Comparison of ENCODE assay signal across 24 cellular contexts in genomic region chr17:51710289-51710979, GRCh38.
"Had no signal": no experiment of that assay in that cellular context is flagged by ENCODE, and none has a peak within 500 bp of the region (broad histone marks: within the 10 kb centered on the region; RNA-seq: fewer than 3 reads in every experiment).

No MANE protein-coding gene starts in this region.

- H3K9me3 ChIP-seq: lower lobe of right lung, ovary, prostate gland, transverse colon had no signal

- H3K27ac ChIP-seq: lower lobe of right lung, ovary, skin epidermis, transverse colon had no signal

- H3K4me3 ChIP-seq: lower lobe of right lung, ovary, prostate gland, skin epidermis, transverse colon had no signal

- H3K36me3 Mint-ChIP-seq: brain; naive thymus-derived CD4-positive, alpha-beta T cell had no signal

- H3K4me3 Mint-ChIP-seq: activated B cell treated with CpG ODN at 0.5 μM for 24 hours; activated CD4-positive, alpha-beta T cell treated with anti-CD3 and anti-CD28 coated beads for 36 hours; activated naive CD4-positive, alpha-beta T cell treated with anti-CD3 and anti-CD28 coated beads for 36 hours; brain; central memory CD8-positive, alpha-beta T cell; naive thymus-derived CD4-positive, alpha-beta T cell; stimulated activated naive CD8-positive, alpha-beta T cell treated with anti-CD3 and anti-CD28 coated beads, Interleukin-15, Interleukin-2, amounts not matched to agents 100 ng/mL and 50 ng/mL, for 24 hours; T-helper 17 cell had no signal

- H3K4me1 Mint-ChIP-seq: activated B cell treated with CpG ODN at 0.5 μM for 24 hours; activated CD4-positive, alpha-beta T cell treated with anti-CD3 and anti-CD28 coated beads for 36 hours; central memory CD8-positive, alpha-beta T cell; naive thymus-derived CD4-positive, alpha-beta T cell; T-helper 17 cell had no signal

- ATAC-seq: activated CD4-positive, alpha-beta T cell treated with anti-CD3 and anti-CD28 coated beads for 36 hours; esophagus mucosa; lower lobe of right lung; naive thymus-derived CD4-positive, alpha-beta T cell; T-helper 17 cell had no signal

- H3K9me3 Mint-ChIP-seq: activated B cell treated with CpG ODN at 0.5 μM for 24 hours; activated naive CD4-positive, alpha-beta T cell treated with anti-CD3 and anti-CD28 coated beads for 36 hours; brain; central memory CD8-positive, alpha-beta T cell; stimulated activated naive CD8-positive, alpha-beta T cell treated with anti-CD3 and anti-CD28 coated beads, Interleukin-15, Interleukin-2, amounts not matched to agents 100 ng/mL and 50 ng/mL, for 24 hours had no signal

- H3K27ac Mint-ChIP-seq: activated B cell treated with CpG ODN at 0.5 μM for 24 hours; activated CD4-positive, alpha-beta T cell treated with anti-CD3 and anti-CD28 coated beads for 36 hours; activated naive CD4-positive, alpha-beta T cell treated with anti-CD3 and anti-CD28 coated beads for 36 hours; naive thymus-derived CD4-positive, alpha-beta T cell; stimulated activated naive CD8-positive, alpha-beta T cell treated with anti-CD3 and anti-CD28 coated beads, Interleukin-15, Interleukin-2, amounts not matched to agents 100 ng/mL and 50 ng/mL, for 24 hours; T-helper 17 cell had no signal

- H3K4me1 ChIP-seq: lower lobe of right lung, prostate gland, transverse colon had no signal

- DNase-seq: activated B cell treated with CpG ODN at 0.5 μM for 24 hours; activated CD4-positive, alpha-beta T cell treated with anti-CD3 and anti-CD28 coated beads for 36 hours; activated CD4-positive, alpha-beta T cell treated with anti-CD3 and anti-CD28 coated beads, Interleukin-2, amount 50 U/mL, for 4 hours; activated CD8-positive, alpha-beta memory T cell treated with anti-CD3 and anti-CD28 coated beads, Interleukin-2, amount 50 U/mL, for 48 hours; activated naive CD4-positive, alpha-beta T cell treated with anti-CD3 and anti-CD28 coated beads for 36 hours; activated T-cell treated with anti-CD3 and anti-CD28 coated beads, Interleukin-2, amount 50 U/mL, for 48 hours; effector memory CD4-positive, alpha-beta T cell; foreskin melanocyte; glutamatergic neuron; left cardiac atrium; lower lobe of right lung; naive thymus-derived CD4-positive, alpha-beta T cell; stimulated activated CD4-positive, alpha-beta T cell treated with anti-CD3 and anti-CD28 coated beads, Interleukin-1b, Interleukin-23, amount 100 ng/mL, for 48 hours; substantia nigra; SW 1271; T-helper 17 cell; transverse colon had no signal

- H3K36me3 ChIP-seq: lower lobe of right lung, ovary, prostate gland, transverse colon had no signal

- H3K27me3 ChIP-seq: ovary, transverse colon had no signal
